In genomic region chr2:3286646-3287036, GRCh38 we compare ENCODE assay signal across 6 cellular contexts.
A peak's percentile ranks its signal among the peaks of the same experiment; 100 is the strongest.
DNase-seq lines count a peak whose midpoint lies in the region; ATAC-seq, FAIRE-seq and TF ChIP-seq lines count a peak whose summit lies in the region.
"Not testable (repeated sequence)": the region's sequence is repeated elsewhere in the genome, so short reads cannot be mapped to it uniquely, and the experiment has no call there.

No MANE protein-coding gene starts in this region.

- not testable (repeated sequence) for H3K9me3 Mint-ChIP-seq in neural crest cell; stimulated activated memory B cell treated with anti-CD40 and anti-IgM and Interleukin-4, amounts not matched to agents 10 μg/mL and 1 μg/mL and 100 μg/mL, for 72 hours

- not testable (repeated sequence) for H4K5ac ChIP-seq in H1 (ENCODE audit: insufficient read length, low read depth, low read length)

- not testable (repeated sequence) for H3K27ac ChIP-seq in H1 (ENCODE audit: low read depth, low read length)

- not testable (repeated sequence) for H2AFZ ChIP-seq in H1 (ENCODE audit: low read length)

- DNase-seq in H7, result peak; percentile 66
- DNase-seq in NCI-H69 (lab: John Stamatoyannopoulos, UW), result peak; percentile 87
- DNase-seq in activated CD8-positive, alpha-beta memory T cell treated with anti-CD3 and anti-CD28 coated beads, Interleukin-2, amount 50 U/mL, for 48 hours, result peak; percentile 32
- DNase-seq in H1 (ENCODE audit: low read depth in 1 of 2, low spot score in 2 of 2); neural crest cell (ENCODE audit: low read depth, low spot score): not testable (repeated sequence)

- H3K9ac ChIP-seq in H1 (replicated peaks in 1 of 4; ENCODE audit: extremely low read depth in 1 of 4, low read depth in 3 of 4, low read length in 3 of 4), result not testable (repeated sequence)

- not testable (repeated sequence) for H3K56ac ChIP-seq in H1 (replicated peaks; ENCODE audit: insufficient read length, low read depth, low read length)

- H3K18ac ChIP-seq in H1 (ENCODE audit: extremely low read depth, low read length), result not testable (repeated sequence)

- not testable (repeated sequence) for H3K4me3 Mint-ChIP-seq in neural crest cell; stimulated activated memory B cell treated with anti-CD40 and anti-IgM and Interleukin-4, amounts not matched to agents 10 μg/mL and 1 μg/mL and 100 μg/mL, for 72 hours

- not testable (repeated sequence) for H2BK120ac ChIP-seq in H1 (replicated peaks; ENCODE audit: low read depth, low read length)

- not testable (repeated sequence) for H4K20me1 ChIP-seq in H1 (replicated peaks in 1 of 2; ENCODE audit: control insufficient read depth in 1 of 2, insufficient read depth in 2 of 2, low read length in 2 of 2)

- H3K36me3 Mint-ChIP-seq in neural crest cell (ENCODE audit: low read depth), result not testable (repeated sequence)
- H3K36me3 Mint-ChIP-seq in stimulated activated memory B cell treated with anti-CD40 and anti-IgM and Interleukin-4, amounts not matched to agents 10 μg/mL and 1 μg/mL and 100 μg/mL, for 72 hours, result peaks cover 52% of the 10 kb centered on the region

- not testable (repeated sequence) for H2AK5ac ChIP-seq in H1 (ENCODE audit: low read depth, low read length)

- H4K91ac ChIP-seq in H1 (replicated peaks; ENCODE audit: insufficient read length, low read length), result not testable (repeated sequence)

- not testable (repeated sequence) for TF ChIP-seq RAD21 in H1 (IDR thresholded peaks at IDR 0.05 in 1 of 2, conservative IDR thresholded peaks at IDR 0.05 in 1 of 2; ENCODE audit: low read depth in 2 of 2, low read length in 2 of 2)

- H2BK5ac ChIP-seq in H1 (ENCODE audit: low read depth, low read length), result not testable (repeated sequence)

- H3K79me2 ChIP-seq in H1 (ENCODE audit: control insufficient read depth in 1 of 2, insufficient read depth in 2 of 2, low read length in 2 of 2), result not testable (repeated sequence)

- not testable (repeated sequence) for H2BK20ac ChIP-seq in H1 (ENCODE audit: low read length)

- H3K4me1 ChIP-seq in H1 (replicated peaks in 1 of 4; ENCODE audit: control insufficient read depth in 3 of 4, insufficient read depth in 4 of 4, low read length in 3 of 4), result not testable (repeated sequence)

- not testable (repeated sequence) for H3K23me2 ChIP-seq in H1 (ENCODE audit: low read depth, low read length)

- peak in 2 of 3 experiments; percentile 9 to 47; a peak in 3 of 4 replicates for TF ChIP-seq CTCF in H1 (IDR thresholded peaks at IDR 0.05; ENCODE audit: control extremely low read depth in 1 of 3, insufficient read depth in 1 of 3, low read depth in 1 of 3, low read length in 3 of 3)
- TF ChIP-seq CTCF in neural crest cell (conservative IDR thresholded peaks at IDR 0.05), result not testable (repeated sequence)

- H4K8ac ChIP-seq in H1 (ENCODE audit: extremely low read depth, insufficient read depth, low read length), result not testable (repeated sequence)

- not testable (repeated sequence) for H2BK12ac ChIP-seq in H1 (ENCODE audit: low read depth, low read length)

- H3K4me1 Mint-ChIP-seq in neural crest cell, result peaks cover 60% of the 10 kb centered on the region
- H3K4me1 Mint-ChIP-seq in stimulated activated memory B cell treated with anti-CD40 and anti-IgM and Interleukin-4, amounts not matched to agents 10 μg/mL and 1 μg/mL and 100 μg/mL, for 72 hours, result not testable (repeated sequence)

- H3K23ac ChIP-seq in H1 (ENCODE audit: insufficient read length), result not testable (repeated sequence)

- ATAC-seq in stimulated activated memory B cell treated with anti-CD40 and anti-IgM and Interleukin-4, amounts not matched to agents 10 μg/mL and 1 μg/mL and 100 μg/mL, for 72 hours, result not testable (repeated sequence)

- not testable (repeated sequence) for H3K27me3 Mint-ChIP-seq in neural crest cell (ENCODE audit: low read depth); stimulated activated memory B cell treated with anti-CD40 and anti-IgM and Interleukin-4, amounts not matched to agents 10 μg/mL and 1 μg/mL and 100 μg/mL, for 72 hours

- 84% methylated on average over 12 of the region's 17 CpGs; no CpG with 5 or more reads in 1 of the 2 experiments for WGBS in H1 (ENCODE audit: extremely low coverage in 1 of 2, insufficient coverage in 1 of 2, insufficient read length in 1 of 2, insufficient replicate concordance in 2 of 2, low coverage in 1 of 2, low lambda C conversion rate in 2 of 2, missing lambda C conversion rate in 1 of 2), 2 experiments

- POLR2A ChIA-PET in H1 (lab: Charles Lee; ENCODE audit: partially characterized antibody), result interaction anchor here (1.0 kb wide), 1 partner anchor 83 kb away, joined by 3 read pairs; no protein-coding TSS in a partner anchor

- TF ChIP-seq EP300 in H1 (IDR thresholded peaks at IDR 0.05; ENCODE audit: borderline replicate concordance in 1 of 2, low read depth in 2 of 2, low read length in 2 of 2), result not testable (repeated sequence)

- not testable (repeated sequence) for H3K9me3 ChIP-seq in H1 (ENCODE audit: insufficient read depth in 2 of 2, low read depth in 1 of 2, low read length in 1 of 2)

- FAIRE-seq in H1 (lab: Jason Lieb, UNC), result not testable (repeated sequence)

- not testable (repeated sequence) for H3K36me3 ChIP-seq in H7 (replicated peaks; ENCODE audit: control insufficient read depth, insufficient read depth, low read length); H1 (ENCODE audit: control insufficient read depth in 2 of 4, insufficient read depth in 4 of 4, low read length in 3 of 4)

- not testable (repeated sequence) for H3K27me3 ChIP-seq in H7 (ENCODE audit: control insufficient read depth, insufficient read depth, low read length); H1 (replicated peaks in 1 of 4; ENCODE audit: control insufficient read depth in 3 of 4, extremely low read depth in 1 of 4, insufficient read depth in 3 of 4, low read length in 3 of 4)

- H3K4me3 ChIP-seq in H7 (ENCODE audit: insufficient read depth, low read depth, low read length); H1 (ENCODE audit: extremely low read depth in 1 of 4, insufficient read depth in 2 of 4, low read depth in 3 of 4, low read length in 4 of 4): not testable (repeated sequence)

- not testable (repeated sequence) for H3K79me1 ChIP-seq in H1 (ENCODE audit: low read depth, low read length)

- TF ChIP-seq POLR2A in H1 (IDR thresholded peaks at IDR 0.05; ENCODE audit: control extremely low read depth in 1 of 2, low read depth in 2 of 2, low read length in 2 of 2), result not testable (repeated sequence)

- H3K27ac Mint-ChIP-seq in neural crest cell (ENCODE audit: unreplicated experiment), result peak overlapping the region; percentile 89
- H3K27ac Mint-ChIP-seq in stimulated activated memory B cell treated with anti-CD40 and anti-IgM and Interleukin-4, amounts not matched to agents 10 μg/mL and 1 μg/mL and 100 μg/mL, for 72 hours, result peak overlapping the region; percentile 32

- not testable (repeated sequence) for H3K4ac ChIP-seq in H1 (replicated peaks; ENCODE audit: insufficient read length, low read depth, low read length)

- H2BK15ac ChIP-seq in H1 (ENCODE audit: low read length), result not testable (repeated sequence)

- CTCF ChIA-PET in H1 (lab: Charles Lee; ENCODE audit: partially characterized antibody), result interaction anchor here (1.2 to 2.2 kb wide), 9 partner anchors 10 to 138 kb away, joined by 3 to 10 read pairs (median 4); no protein-coding TSS in a partner anchor

- H3K14ac ChIP-seq in H1 (ENCODE audit: insufficient read length), result not testable (repeated sequence)

- not testable (repeated sequence) for H3K4me2 ChIP-seq in H1 (ENCODE audit: insufficient read depth in 1 of 2, low read depth in 2 of 2, low read length in 2 of 2)
